Comparison of ENCODE assay signal across 29 cellular contexts in the genomic region with DNA sequence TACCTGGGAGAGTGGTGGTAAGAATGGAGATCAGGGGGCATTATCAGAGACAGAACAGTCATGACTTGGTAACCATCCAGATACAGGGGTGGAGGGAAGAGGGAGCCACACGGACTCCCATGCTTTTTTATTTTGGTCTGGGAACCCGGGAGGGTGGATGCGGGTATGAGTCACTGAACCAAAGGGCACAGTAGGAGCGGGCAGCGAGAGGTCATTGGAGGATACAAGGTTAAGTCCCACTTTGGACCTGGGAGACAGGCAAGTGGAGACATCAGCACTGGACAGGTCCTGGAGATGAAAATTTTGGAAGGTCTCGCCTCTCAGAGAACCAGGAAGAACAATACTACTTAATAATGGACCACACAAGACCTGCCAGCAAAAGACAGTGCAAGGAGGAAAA. TPM values are rescaled to one million over a fixed set of nuclear protein-coding genes. Genes with fewer than 3 reads are reported as not detected.
DNase-seq lines count a peak whose midpoint lies in the region; ATAC-seq and TF ChIP-seq lines count a peak whose summit lies in the region.
"Had no signal": no experiment of that assay in that cellular context is flagged by ENCODE, and none has a peak within 500 bp of the region (broad histone marks: within the 10 kb centered on the region; RNA-seq: fewer than 3 reads in every experiment).

No MANE protein-coding gene starts in this region.

- 66 to 69% methylated on average over 6 of the region's 6 CpGs for WGBS in heart right ventricle, 2 donors
- 88% methylated on average over 6 of the region's 6 CpGs for WGBS in hepatocyte (ENCODE audit: low lambda C conversion rate, missing lambda C conversion rate)

- no peak overlapping the region for H3K4me3 ChIP-seq in heart right ventricle
- no peak overlapping the region for H3K4me3 ChIP-seq in right atrium auricular region
- no peak overlapping the region for H3K4me3 ChIP-seq in Loucy (ENCODE audit: low read length, poor library complexity, severe bottlenecking)
- no peak overlapping the region for H3K4me3 ChIP-seq in hepatocyte
- H3K4me3 ChIP-seq: BLaER1, gastroesophageal sphincter, SJSA1, tibial artery had no signal

- peaks cover 54% of the 10 kb centered on the region for H4K20me1 ChIP-seq in Loucy (ENCODE audit: insufficient read depth, low read length, poor library complexity, severe bottlenecking)
- peaks cover 3% of the 10 kb centered on the region for H4K20me1 ChIP-seq in hepatocyte (ENCODE audit: insufficient read depth, poor library complexity, severe bottlenecking)

- H2AFZ ChIP-seq in Loucy (ENCODE audit: low read length) (no peak overlapping the region), hepatocyte (no peak overlapping the region)

- in situ Hi-C loops in GM13976 (cut with MboI; ENCODE audit: low sequenced_read_pairs, unreplicated experiment): no loop called here

- DNase-seq in heart right ventricle: no peak
- no peak for DNase-seq in right atrium auricular region (ENCODE audit: low spot score)
- no peak for DNase-seq in left lobe of liver (ENCODE audit: low spot score)
- DNase-seq in GM13976 (ENCODE audit: low spot score): no peak
- DNase-seq in middle frontal gyrus (ENCODE audit: extremely low spot score, low spot score): no peak
- DNase-seq in hepatocyte (ENCODE audit: low spot score): no peak
- DNase-seq: activated CD4-positive, alpha-beta T cell treated with anti-CD3 and anti-CD28 coated beads, Interleukin-2, amount 50 U/mL, for 4 hours; activated CD8-positive, alpha-beta memory T cell treated with anti-CD3 and anti-CD28 coated beads, Interleukin-2, amount 10 ng/mL, durations not matched to agents 7 days and 5 days; activated gamma-delta T cell; activated T-cell treated with anti-CD3 and anti-CD28 coated beads, Interleukin-2, amount 50 U/mL, for 4 hours; amygdala; DMS79; GDM1; hypothalamus; IMR-90; left cardiac atrium; mesenchymal stem cell; NCI-H1105; NCI-H187; stimulated activated CD4-positive, alpha-beta T cell treated with anti-CD3 and anti-CD28 coated beads, Interleukin-4, amount 100 ng/mL, for 24 hours; T-cell; tibial artery had no signal

- peaks cover 98% of the 10 kb centered on the region for H3K79me2 ChIP-seq in Loucy (ENCODE audit: insufficient read depth, low read length)
- peaks cover 81% of the 10 kb centered on the region for H3K79me2 ChIP-seq in hepatocyte

- H3K4me1 ChIP-seq in heart right ventricle (peaks cover 0 to 46% (median 31%) of the 10 kb centered on the region in 9 donors), right atrium auricular region (peaks cover 0 to 28% of the 10 kb centered on the region in 2 donors), Loucy (ENCODE audit: insufficient read depth, low read length, poor library complexity, severe bottlenecking) (peaks cover 41% of the 10 kb centered on the region), hepatocyte (ENCODE audit: insufficient read depth) (peaks cover 2% of the 10 kb centered on the region)
- H3K4me1 ChIP-seq: SJSA1 had no signal

- intact Hi-C loops in heart right ventricle (cut with DNase I): loop anchor here in 1 of 10 donors (10.0 kb wide), 1 partner anchor 68 kb away; a partner anchor contains a TSS

- H3K9me2 ChIP-seq in Loucy (replicated peaks; ENCODE audit: low read depth, low read length) (no peaks in the 10 kb centered on the region), hepatocyte (replicated peaks; ENCODE audit: insufficient read depth) (no peaks in the 10 kb centered on the region)

- ATAC-seq in heart right ventricle: peak in 5 of 8 donors; percentile 30 to 76 (median 46)
- ATAC-seq in left lobe of liver: peak; percentile 59
- ATAC-seq: activated CD8-positive, alpha-beta memory T cell treated with anti-CD3 and anti-CD28 coated beads, Interleukin-2, amount 10 ng/mL, durations not matched to agents 7 days and 5 days; activated T-cell treated with anti-CD3 and anti-CD28 coated beads, Interleukin-2, amount 50 U/mL, for 4 hours; gastroesophageal sphincter; HCT116; sciatic nerve; T-cell had no signal

- H3K36me3 ChIP-seq in heart right ventricle (peaks cover 0 to 21% (median 0%) of the 10 kb centered on the region in 9 donors), right atrium auricular region (peaks cover 15% of the 10 kb centered on the region), Loucy (ENCODE audit: insufficient read depth, low read length) (peaks cover 21% of the 10 kb centered on the region; the same call in 1 of the 2 replicates), hepatocyte (replicated peaks; ENCODE audit: insufficient read depth, low read depth) (no peaks in the 10 kb centered on the region)
- H3K36me3 ChIP-seq: SJSA1 had no signal

- H3K27ac ChIP-seq in heart right ventricle (no peak overlapping the region), right atrium auricular region (no peak overlapping the region), hepatocyte (no peak overlapping the region)
- H3K27ac ChIP-seq: BLaER1, gastroesophageal sphincter, SJSA1, tibial artery had no signal

- H3K9ac ChIP-seq in Loucy (ENCODE audit: low read depth, low read length, poor library complexity, severe bottlenecking): no peak overlapping the region
- H3K9ac ChIP-seq: BLaER1 had no signal

- H3F3A ChIP-seq in Loucy (ENCODE audit: low read depth): no peaks in the 10 kb centered on the region

- H3K27me3 ChIP-seq in heart right ventricle (no peaks in the 10 kb centered on the region), right atrium auricular region (no peaks in the 10 kb centered on the region), Loucy (ENCODE audit: insufficient read depth, low read length, poor library complexity, severe bottlenecking) (no peaks in the 10 kb centered on the region), hepatocyte (no peaks in the 10 kb centered on the region)
- H3K27me3 ChIP-seq: BLaER1, gastroesophageal sphincter, SJSA1, tibial artery had no signal

- H3K9me3 ChIP-seq in heart right ventricle: no peaks in the 10 kb centered on the region
- H3K9me3 ChIP-seq in right atrium auricular region: no peaks in the 10 kb centered on the region
- H3K9me3 ChIP-seq in Loucy (ENCODE audit: insufficient read depth, low read depth, low read length): no peaks in the 10 kb centered on the region
- no peaks in the 10 kb centered on the region for H3K9me3 ChIP-seq in hepatocyte (ENCODE audit: low read depth)
- H3K9me3 ChIP-seq: BLaER1, gastroesophageal sphincter, SJSA1, tibial artery had no signal

- TF ChIP-seq CTCF in heart right ventricle (IDR thresholded peaks at IDR 0.05) (no peak), right atrium auricular region (IDR thresholded peaks at IDR 0.05) (no peak), Loucy (conservative IDR thresholded peaks at IDR 0.05; ENCODE audit: low read length) (no peak), GM13976 (IDR thresholded peaks at IDR 0.05; ENCODE audit: borderline replicate concordance, control extremely low read depth, extremely low read depth, insufficient read depth, missing control alignments) (no peak), hepatocyte (IDR thresholded peaks at IDR 0.05; ENCODE audit: poor library complexity) (no peak)

- H3K4me2 ChIP-seq in Loucy (ENCODE audit: low read depth, low read length, poor library complexity, severe bottlenecking) (peak overlapping the region; percentile 64), hepatocyte (no peak overlapping the region)
- H3K4me2 ChIP-seq: BLaER1 had no signal

RNA-seq across cellular contexts. Expression of a gene that starts 6.7 kb away (rescaled TPM):
- total RNA-seq in heart right ventricle: 10 to 100 TPM; 42.8 to 59.2 (median 50.3) TPM
- 10 to 100 TPM; 23.6 to 60.4 TPM for polyA plus RNA-seq in heart right ventricle
- 10 to 100 TPM; 33.1 to 39.7 TPM for total RNA-seq in right atrium auricular region
- total RNA-seq in left lobe of liver: 31.7 TPM
- 25.9 and 32.9 TPM in 2 replicates for total RNA-seq in hepatocyte
- 46.4 and 53.2 TPM in 2 replicates for polyA plus RNA-seq in hepatocyte

RNA-seq across cellular contexts. Expression of a gene that starts 31.2 kb away (rescaled TPM):
- total RNA-seq in heart right ventricle: 1 to 10 TPM; 1.2 to 3.3 (median 1.9) TPM
- polyA plus RNA-seq in heart right ventricle: 1 to 10 TPM in 1 of 2 donors, under 1 TPM in 1; 0.41 to 1.2 TPM
- 1 to 10 TPM in 1 of 2 donors, under 1 TPM in 1; 0.55 to 1.1 TPM for total RNA-seq in right atrium auricular region
- total RNA-seq in left lobe of liver: 0.10 TPM
- 0.50 and 0.76 TPM in 2 replicates for total RNA-seq in hepatocyte
- 0.30 TPM in 1 of 2 replicates, not detected in the other for polyA plus RNA-seq in hepatocyte
- total RNA-seq: activated CD8-positive, alpha-beta memory T cell treated with anti-CD3 and anti-CD28 coated beads, Interleukin-2, amount 10 ng/mL, durations not matched to agents 7 days and 5 days; NCI-H460 had no signal
